Comparison of ENCODE assay signal across 1 cellular context in the genomic region with DNA sequence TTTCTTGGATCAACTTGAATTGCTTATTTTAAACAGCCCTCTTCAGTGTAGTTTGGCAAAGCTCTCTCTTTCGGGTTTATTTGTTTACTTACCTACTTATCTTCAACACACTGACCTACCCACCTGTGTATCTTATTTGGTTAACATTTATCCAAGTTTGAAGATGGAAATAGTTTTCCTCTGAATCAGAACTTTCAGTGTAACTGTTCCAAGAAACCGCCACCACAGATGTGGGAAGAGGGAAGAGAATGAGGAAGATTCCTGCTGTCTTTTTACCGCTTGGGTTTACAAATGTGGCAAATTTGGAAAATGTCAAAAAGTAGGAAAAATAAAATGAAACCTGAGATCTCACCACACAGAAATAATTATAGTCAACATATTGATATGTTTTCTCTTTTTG.
A peak's percentile ranks its signal among the peaks of the same experiment; 100 is the strongest.
TF ChIP-seq lines count a peak whose summit lies in the region.

No MANE protein-coding gene starts in this region.

TF ChIP-seq in HepG2, 621 proteins besides CTCF, POLR2A, EP300 and RAD21 (continued from another document and continues in another):
- TF ChIP-seq HMGXB4 (CRISPR knock-in tag; IDR thresholded peaks at IDR 0.05; ENCODE audit: borderline replicate concordance in 1 of 2, low read depth in 1 of 2), result no peak
- peak; percentile 77 for TF ChIP-seq NR2F6 (IDR thresholded peaks at IDR 0.05)
- TF ChIP-seq NR2F6 (CRISPR knock-in tag; IDR thresholded peaks at IDR 0.05), result peak; percentile 79
- no peak for TF ChIP-seq NCOA1 (CRISPR knock-in tag; IDR thresholded peaks at IDR 0.05)
- peak; percentile 85 for TF ChIP-seq HDAC2 (CRISPR knock-in tag; IDR thresholded peaks at IDR 0.05)
- no peak for TF ChIP-seq ZNF430 (CRISPR knock-in tag; IDR thresholded peaks at IDR 0.05)
- TF ChIP-seq, protein P1, sequence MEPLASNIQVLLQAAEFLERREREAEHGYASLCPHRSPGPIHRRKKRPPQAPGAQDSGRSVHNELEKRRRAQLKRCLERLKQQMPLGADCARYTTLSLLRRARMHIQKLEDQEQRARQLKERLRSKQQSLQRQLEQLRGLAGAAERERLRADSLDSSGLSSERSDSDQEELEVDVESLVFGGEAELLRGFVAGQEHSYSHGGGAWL (CRISPR knock-in tag; IDR thresholded peaks at IDR 0.05), result no peak
- no peak for TF ChIP-seq KIAA2018 (CRISPR knock-in tag; IDR thresholded peaks at IDR 0.05; ENCODE audit: borderline replicate concordance)
- no peak for TF ChIP-seq GABPB1 (CRISPR knock-in tag; IDR thresholded peaks at IDR 0.05)
- no peak for TF ChIP-seq BHLHE40 (IDR thresholded peaks at IDR 0.05; ENCODE audit: low read length)
- TF ChIP-seq, protein P2, sequence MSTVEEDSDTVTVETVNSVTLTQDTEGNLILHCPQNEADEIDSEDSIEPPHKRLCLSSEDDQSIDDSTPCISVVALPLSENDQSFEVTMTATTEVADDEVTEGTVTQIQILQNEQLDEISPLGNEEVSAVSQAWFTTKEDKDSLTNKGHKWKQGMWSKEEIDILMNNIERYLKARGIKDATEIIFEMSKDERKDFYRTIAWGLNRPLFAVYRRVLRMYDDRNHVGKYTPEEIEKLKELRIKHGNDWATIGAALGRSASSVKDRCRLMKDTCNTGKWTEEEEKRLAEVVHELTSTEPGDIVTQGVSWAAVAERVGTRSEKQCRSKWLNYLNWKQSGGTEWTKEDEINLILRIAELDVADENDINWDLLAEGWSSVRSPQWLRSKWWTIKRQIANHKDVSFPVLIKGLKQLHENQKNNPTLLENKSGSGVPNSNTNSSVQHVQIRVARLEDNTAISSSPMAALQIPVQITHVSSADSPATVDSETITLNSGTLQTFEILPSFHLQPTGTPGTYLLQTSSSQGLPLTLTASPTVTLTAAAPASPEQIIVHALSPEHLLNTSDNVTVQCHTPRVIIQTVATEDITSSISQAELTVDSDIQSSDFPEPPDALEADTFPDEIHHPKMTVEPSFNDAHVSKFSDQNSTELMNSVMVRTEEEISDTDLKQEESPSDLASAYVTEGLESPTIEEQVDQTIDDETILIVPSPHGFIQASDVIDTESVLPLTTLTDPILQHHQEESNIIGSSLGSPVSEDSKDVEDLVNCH (CRISPR knock-in tag; IDR thresholded peaks at IDR 0.05), result no peak
- TF ChIP-seq ZFP41 (CRISPR knock-in tag; IDR thresholded peaks at IDR 0.05; ENCODE audit: borderline replicate concordance), result no peak
- TF ChIP-seq, protein P3, sequence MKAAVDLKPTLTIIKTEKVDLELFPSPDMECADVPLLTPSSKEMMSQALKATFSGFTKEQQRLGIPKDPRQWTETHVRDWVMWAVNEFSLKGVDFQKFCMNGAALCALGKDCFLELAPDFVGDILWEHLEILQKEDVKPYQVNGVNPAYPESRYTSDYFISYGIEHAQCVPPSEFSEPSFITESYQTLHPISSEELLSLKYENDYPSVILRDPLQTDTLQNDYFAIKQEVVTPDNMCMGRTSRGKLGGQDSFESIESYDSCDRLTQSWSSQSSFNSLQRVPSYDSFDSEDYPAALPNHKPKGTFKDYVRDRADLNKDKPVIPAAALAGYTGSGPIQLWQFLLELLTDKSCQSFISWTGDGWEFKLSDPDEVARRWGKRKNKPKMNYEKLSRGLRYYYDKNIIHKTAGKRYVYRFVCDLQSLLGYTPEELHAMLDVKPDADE (CRISPR knock-in tag; IDR thresholded peaks at IDR 0.05), result no peak
- TF ChIP-seq, protein P4, sequence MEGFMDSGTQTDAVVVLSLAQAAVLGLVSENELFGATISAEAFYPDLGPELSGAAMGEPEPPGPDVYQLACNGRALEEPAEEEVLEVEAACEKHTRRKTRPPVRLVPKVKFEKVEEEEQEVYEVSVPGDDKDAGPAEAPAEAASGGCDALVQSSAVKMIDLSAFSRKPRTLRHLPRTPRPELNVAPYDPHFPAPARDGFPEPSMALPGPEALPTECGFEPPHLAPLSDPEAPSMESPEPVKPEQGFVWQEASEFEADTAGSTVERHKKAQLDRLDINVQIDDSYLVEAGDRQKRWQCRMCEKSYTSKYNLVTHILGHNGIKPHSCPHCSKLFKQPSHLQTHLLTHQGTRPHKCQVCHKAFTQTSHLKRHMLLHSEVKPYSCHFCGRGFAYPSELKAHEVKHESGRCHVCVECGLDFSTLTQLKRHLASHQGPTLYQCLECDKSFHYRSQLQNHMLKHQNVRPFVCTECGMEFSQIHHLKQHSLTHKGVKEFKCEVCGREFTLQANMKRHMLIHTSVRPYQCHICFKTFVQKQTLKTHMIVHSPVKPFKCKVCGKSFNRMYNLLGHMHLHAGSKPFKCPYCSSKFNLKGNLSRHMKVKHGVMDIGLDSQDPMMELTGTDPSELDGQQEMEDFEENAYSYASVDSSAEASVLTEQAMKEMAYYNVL (CRISPR knock-in tag; IDR thresholded peaks at IDR 0.05; ENCODE audit: borderline replicate concordance), result no peak
- TF ChIP-seq POLR2G (IDR thresholded peaks at IDR 0.05; ENCODE audit: low read depth, low read length), result no peak
- TF ChIP-seq GLI4 (CRISPR knock-in tag; IDR thresholded peaks at IDR 0.05; ENCODE audit: borderline replicate concordance), result no peak
- no peak for TF ChIP-seq ZNF652 (CRISPR knock-in tag; IDR thresholded peaks at IDR 0.05; ENCODE audit: borderline replicate concordance, low read depth)
- TF ChIP-seq PPARG (CRISPR knock-in tag; conservative IDR thresholded peaks at IDR 0.05), result peak; percentile 95
- no peak for TF ChIP-seq ZSCAN31 (CRISPR knock-in tag; IDR thresholded peaks at IDR 0.05; ENCODE audit: low read depth)
- no peak for TF ChIP-seq HNF4G (IDR thresholded peaks at IDR 0.05; ENCODE audit: borderline replicate concordance, low read depth, low read length)
- no peak for TF ChIP-seq HNF4G (CRISPR knock-in tag; IDR thresholded peaks at IDR 0.05; ENCODE audit: borderline replicate concordance, low read depth)
- no peak for TF ChIP-seq NR0B2 (CRISPR knock-in tag; IDR thresholded peaks at IDR 0.05)
- TF ChIP-seq HNRNPH1 (optimal IDR thresholded peaks at IDR 0.05; ENCODE audit: low read depth, low read length), result no peak
- TF ChIP-seq ZNF761 (CRISPR knock-in tag; conservative IDR thresholded peaks at IDR 0.05), result no peak
- no peak for TF ChIP-seq SOX6 (IDR thresholded peaks at IDR 0.05)
- peak; percentile 81 for TF ChIP-seq SOX6 (CRISPR knock-in tag; IDR thresholded peaks at IDR 0.05)
- TF ChIP-seq TARDBP (CRISPR knock-in tag; IDR thresholded peaks at IDR 0.05), result peak; percentile 44; the same call in 1 of the 2 replicates
- no peak for TF ChIP-seq ZNF160 (CRISPR knock-in tag; IDR thresholded peaks at IDR 0.05)
- TF ChIP-seq ZNF101 (CRISPR knock-in tag; IDR thresholded peaks at IDR 0.05; ENCODE audit: borderline replicate concordance, low read depth), result no peak
- TF ChIP-seq ZNF800 (CRISPR knock-in tag; IDR thresholded peaks at IDR 0.05), result no peak; the same call in 1 of the 2 replicates
- no peak for TF ChIP-seq ZNF382 (CRISPR knock-in tag; IDR thresholded peaks at IDR 0.05; ENCODE audit: borderline replicate concordance)
- TF ChIP-seq, protein P5, sequence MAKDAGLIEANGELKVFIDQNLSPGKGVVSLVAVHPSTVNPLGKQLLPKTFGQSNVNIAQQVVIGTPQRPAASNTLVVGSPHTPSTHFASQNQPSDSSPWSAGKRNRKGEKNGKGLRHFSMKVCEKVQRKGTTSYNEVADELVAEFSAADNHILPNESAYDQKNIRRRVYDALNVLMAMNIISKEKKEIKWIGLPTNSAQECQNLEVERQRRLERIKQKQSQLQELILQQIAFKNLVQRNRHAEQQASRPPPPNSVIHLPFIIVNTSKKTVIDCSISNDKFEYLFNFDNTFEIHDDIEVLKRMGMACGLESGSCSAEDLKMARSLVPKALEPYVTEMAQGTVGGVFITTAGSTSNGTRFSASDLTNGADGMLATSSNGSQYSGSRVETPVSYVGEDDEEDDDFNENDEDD (CRISPR knock-in tag; IDR thresholded peaks at IDR 0.05; ENCODE audit: borderline replicate concordance), result no peak
- no peak for TF ChIP-seq ELF4 (CRISPR knock-in tag; IDR thresholded peaks at IDR 0.05; ENCODE audit: borderline replicate concordance)
- TF ChIP-seq MLLT10 (CRISPR knock-in tag; IDR thresholded peaks at IDR 0.05), result no peak
- no peak for TF ChIP-seq PCBP2 (optimal IDR thresholded peaks at IDR 0.05; ENCODE audit: low read depth, low read length, poor library complexity, severe bottlenecking)
- TF ChIP-seq ZNF724P (CRISPR knock-in tag; IDR thresholded peaks at IDR 0.05; ENCODE audit: borderline replicate concordance), result no peak
- TF ChIP-seq ZNF7 (CRISPR knock-in tag; IDR thresholded peaks at IDR 0.05), result no peak
- no peak for TF ChIP-seq TAF1 (CRISPR knock-in tag; IDR thresholded peaks at IDR 0.05)
- no peak for TF ChIP-seq SNRNP70 (IDR thresholded peaks at IDR 0.05; ENCODE audit: low read depth, low read length)
- TF ChIP-seq RFXAP (CRISPR knock-in tag; IDR thresholded peaks at IDR 0.05; ENCODE audit: borderline replicate concordance), result no peak
- no peak for TF ChIP-seq SATB2 (CRISPR knock-in tag; IDR thresholded peaks at IDR 0.05)
- no peak for TF ChIP-seq ZNF468 (CRISPR knock-in tag; IDR thresholded peaks at IDR 0.05)
- TF ChIP-seq GFI1 (CRISPR knock-in tag; IDR thresholded peaks at IDR 0.05; ENCODE audit: borderline replicate concordance), result peak; percentile 64
